16 cellular contexts compared by ENCODE assay signal in genomic region chr3:194320744-194321243, GRCh38. TPM values are rescaled to one million over a fixed set of nuclear protein-coding genes. Genes with fewer than 3 reads are reported as not detected.
"Had no signal": no experiment of that assay in that cellular context is flagged by ENCODE, and none has a peak within 500 bp of the region (broad histone marks: within the 10 kb centered on the region; RNA-seq: fewer than 3 reads in every experiment).

No MANE protein-coding gene starts in this region.

- H3K27me3 ChIP-seq: adrenal gland had no signal

- DNase-seq: activated CD4-positive, alpha-beta T cell treated with anti-CD3 and anti-CD28 coated beads, Interleukin-2, amount 10 ng/mL, durations not matched to agents 7 days and 5 days; activated CD4-positive, CD25-positive, alpha-beta regulatory T cell; activated naive CD4-positive, alpha-beta T cell treated with anti-CD3 and anti-CD28 coated beads, Interleukin-2, amount 50 U/mL, for 16 hours; activated T-cell treated with anti-CD3 and anti-CD28 coated beads for 4 hours; adrenal gland; mesendoderm; right cardiac atrium; substantia nigra; T-cell; trophoblast cell had no signal

- H3K27ac ChIP-seq: adrenal gland, left lung, SK-N-MC had no signal

- H3K36me3 ChIP-seq: adrenal gland, left lung had no signal

- H3K4me3 ChIP-seq: adrenal gland, left lung, SK-N-MC had no signal

- ATAC-seq: left lung; right cardiac atrium; stimulated activated memory B cell treated with anti-CD40 and anti-IgM and Interleukin-4, amounts not matched to agents 10 μg/mL and 1 μg/mL and 100 μg/mL, for 72 hours; T-cell had no signal

- H3K9me3 ChIP-seq: adrenal gland had no signal

RNA-seq across cellular contexts. Expression of gene CPN2, which starts 30.3 kb away (rescaled TPM):
- total RNA-seq: activated CD4-positive, alpha-beta T cell treated with anti-CD3 and anti-CD28 coated beads, Interleukin-2, amount 10 ng/mL, durations not matched to agents 7 days and 5 days; activated CD8-positive, alpha-beta memory T cell treated with anti-CD3 and anti-CD28 coated beads for 36 hours; activated T-helper 2 cell treated with anti-CD3 and anti-CD28 coated beads, Interferon-gamma antibody, Interleukin-2, Interleukin-4, amounts not matched to agents 10 μg/mL and 5 μg/mL and 100 μg/mL, durations not matched to agents 14 hours and 24 hours and 36 hours; left lung; right cardiac atrium had no signal
- polyA plus RNA-seq: neural cell had no signal

RNA-seq across cellular contexts. Expression of gene LRRC15, which starts 48.7 kb away (rescaled TPM):
- total RNA-seq: activated CD4-positive, alpha-beta T cell treated with anti-CD3 and anti-CD28 coated beads, Interleukin-2, amount 10 ng/mL, durations not matched to agents 7 days and 5 days; activated CD8-positive, alpha-beta memory T cell treated with anti-CD3 and anti-CD28 coated beads for 36 hours; activated T-helper 2 cell treated with anti-CD3 and anti-CD28 coated beads, Interferon-gamma antibody, Interleukin-2, Interleukin-4, amounts not matched to agents 10 μg/mL and 5 μg/mL and 100 μg/mL, durations not matched to agents 14 hours and 24 hours and 36 hours; T-cell had no signal
- polyA plus RNA-seq: neural cell had no signal
